ENCODE assay signal across 8 cellular contexts in genomic region chr10:70816220-70816894, GRCh38. TPM values are rescaled to one million over a fixed set of nuclear protein-coding genes. Genes with fewer than 3 reads are reported as not detected.
DNase-seq lines count a peak whose midpoint lies in the region; ATAC-seq and TF ChIP-seq lines count a peak whose summit lies in the region.

No MANE protein-coding gene starts in this region.

- peaks cover 5% of the 10 kb centered on the region for H3K4me1 ChIP-seq in colonic mucosa

- H3K27ac Mint-ChIP-seq in activated CD4-positive, alpha-beta T cell treated with anti-CD3 and anti-CD28 coated beads for 36 hours, result peak overlapping the region; percentile 84

- peaks cover 45% of the 10 kb centered on the region for H3K4me1 Mint-ChIP-seq in activated CD4-positive, alpha-beta T cell treated with anti-CD3 and anti-CD28 coated beads for 36 hours

- CTCF ChIA-PET in activated CD4-positive, alpha-beta T cell treated with anti-CD3 and anti-CD28 coated beads for 36 hours (lab: Charles Lee), result interaction anchor here (0.7 to 8.2 kb wide), 8 partner anchors 16 to 240 kb away, joined by 3 to 74 read pairs (median 3); no protein-coding TSS in a partner anchor

- H3K9me3 ChIP-seq in colonic mucosa, result no peaks in the 10 kb centered on the region

- POLR2A ChIA-PET in activated CD4-positive, alpha-beta T cell treated with anti-CD3 and anti-CD28 coated beads for 36 hours (lab: Charles Lee), result interaction anchor here (0.6 to 1.6 kb wide), 3 partner anchors 17 to 332 kb away, joined by 3 to 4 read pairs (median 3); no protein-coding TSS in a partner anchor

- H3K27me3 ChIP-seq in colonic mucosa, result no peaks in the 10 kb centered on the region

- intact Hi-C loops in activated CD4-positive, alpha-beta T cell treated with anti-CD3 and anti-CD28 coated beads for 36 hours (cut with DNase I, micrococcal nuclease), result loop anchor here in 1 of 2 experiments (5.0 to 10.0 kb wide), 5 partner anchors 339 to 669 kb away; partner anchors contain the start of genes PALD1, PPA1, TYSND1 and UNC5B
- intact Hi-C loops in colonic mucosa (cut with DNase I), result no loop called here

- H3K9ac ChIP-seq in colonic mucosa (ENCODE audit: low read depth in 2 of 2, low read length in 2 of 2), result peak overlapping the region; percentile 77 to 83

- H3K36me3 Mint-ChIP-seq in activated CD4-positive, alpha-beta T cell treated with anti-CD3 and anti-CD28 coated beads for 36 hours (ENCODE audit: low read depth), result peaks cover 32% of the 10 kb centered on the region

- H3K27ac ChIP-seq in colonic mucosa, result peak overlapping the region; percentile 90

- no peaks in the 10 kb centered on the region for H3K9me3 Mint-ChIP-seq in activated CD4-positive, alpha-beta T cell treated with anti-CD3 and anti-CD28 coated beads for 36 hours (ENCODE audit: low read depth)

- no peak for TF ChIP-seq CTCF in colonic mucosa (IDR thresholded peaks at IDR 0.05)

- H3K36me3 ChIP-seq in colonic mucosa, result no peaks in the 10 kb centered on the region

- H3K27me3 Mint-ChIP-seq in activated CD4-positive, alpha-beta T cell treated with anti-CD3 and anti-CD28 coated beads for 36 hours, result no peaks in the 10 kb centered on the region

- H3K4me3 Mint-ChIP-seq in activated CD4-positive, alpha-beta T cell treated with anti-CD3 and anti-CD28 coated beads for 36 hours, result peak overlapping the region; percentile 83

- H3K4me3 ChIP-seq in colonic mucosa, result peak overlapping the region; percentile 62

- peak; percentile 29 for DNase-seq in NK-92 treated with Interleukin-12 subunit alpha and Interleukin-12 subunit beta, amount 100 ng/mL, for 24 hours (lab: John Stamatoyannopoulos, UW)
- DNase-seq in NK-92 (lab: John Stamatoyannopoulos, UW; ENCODE audit: unreplicated experiment) (no peak), NCI-H2171 treated with DMSO at 0.1 percent for 48 hours (lab: John Stamatoyannopoulos, UW) (peak; percentile 76), colonic mucosa (peak; percentile 76), kidney glomerular epithelial cell (lab: John Stamatoyannopoulos, UW) (peak; percentile 85)
- DNase-seq in activated CD4-positive, alpha-beta T cell treated with anti-CD3 and anti-CD28 coated beads for 36 hours, result peak; percentile 67
- peak in 2 of 3 donors; percentile 17 to 26 for DNase-seq in stimulated activated CD4-positive, alpha-beta T cell treated with anti-CD3 and anti-CD28 coated beads, Interleukin-12 subunit alpha, Interleukin-12 subunit beta, amount 100 ng/mL, for 48 hours (ENCODE audit: low read depth in 2 of 3, low spot score in 1 of 3)

- ATAC-seq in HG02840 (IDR thresholded peaks at IDR 0.05; ENCODE audit: low FRiP score, unreplicated experiment), result peak; percentile 37
- ATAC-seq in activated CD4-positive, alpha-beta T cell treated with anti-CD3 and anti-CD28 coated beads for 36 hours, result peak; percentile 37

RNA-seq across cellular contexts. Expression of gene SGPL1, which starts 0.6 kb away (rescaled TPM):
- total RNA-seq in activated CD4-positive, alpha-beta T cell treated with anti-CD3 and anti-CD28 coated beads for 36 hours, result 10 to 100 TPM; 33.7 to 48.7 TPM
- total RNA-seq in colonic mucosa, result 10 to 100 TPM; 59.8 to 67.6 TPM

RNA-seq across cellular contexts. Expression of gene TBATA, which starts 31.2 kb away (rescaled TPM):
- total RNA-seq in activated CD4-positive, alpha-beta T cell treated with anti-CD3 and anti-CD28 coated beads for 36 hours, result not detected
- total RNA-seq in colonic mucosa, result not detected
